8 cellular contexts compared by ENCODE assay signal in the genomic region with DNA sequence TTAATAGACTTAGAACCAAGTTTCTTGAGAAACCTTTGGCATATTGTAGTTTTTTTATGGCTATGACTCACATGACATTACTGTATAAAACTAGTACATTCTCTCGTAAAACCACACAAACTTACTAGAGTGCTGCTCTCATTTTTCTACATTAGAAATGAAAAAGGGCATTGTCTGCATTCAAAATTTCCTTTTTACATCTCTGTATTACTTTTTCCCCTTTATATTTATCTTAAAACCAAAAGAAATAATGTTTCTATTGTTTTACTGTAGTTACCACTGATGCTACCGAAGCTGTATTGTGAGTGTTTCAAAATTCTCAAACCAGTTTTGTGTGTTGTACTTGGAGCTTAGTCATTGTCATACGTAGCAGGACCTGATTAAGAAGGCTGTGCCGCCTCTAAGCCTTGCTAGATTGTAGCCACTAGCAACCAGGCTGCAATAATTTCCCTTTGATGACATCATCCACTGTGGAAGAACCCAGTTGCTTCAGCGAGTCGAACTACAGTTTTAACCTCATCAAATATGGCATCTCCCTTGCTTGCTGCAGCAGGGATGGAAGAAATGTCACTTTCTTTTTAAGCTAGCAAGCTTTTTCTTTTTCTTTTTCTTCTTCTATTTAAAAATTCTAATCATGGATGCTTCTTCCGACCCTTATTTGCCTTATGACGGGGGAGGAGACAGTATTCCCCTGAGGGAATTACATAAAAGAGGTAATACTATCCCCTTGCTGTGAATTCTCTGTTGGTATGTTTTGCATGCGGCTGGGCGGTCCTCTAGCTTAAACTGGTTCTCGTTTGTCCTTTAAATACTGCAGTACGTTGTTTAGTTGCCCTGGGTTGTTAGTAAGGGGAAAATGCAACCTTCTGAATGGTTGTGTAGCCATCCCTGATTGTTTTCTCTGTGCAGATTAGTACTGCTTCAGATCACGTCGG. TPM values are rescaled to one million over a fixed set of nuclear protein-coding genes. Genes with fewer than 3 reads are reported as not detected.
A peak's percentile ranks its signal among the peaks of the same experiment; 100 is the strongest.
DNase-seq lines count a peak whose midpoint lies in the region; ATAC-seq lines count a peak whose summit lies in the region.

No MANE protein-coding gene starts in this region.

- no peaks in the 10 kb centered on the region for H3K27me3 Mint-ChIP-seq in activated CD4-positive, alpha-beta T cell treated with anti-CD3 and anti-CD28 coated beads, Interleukin-2, amount 10 ng/mL, durations not matched to agents 24 days and 14 days

- no peaks in the 10 kb centered on the region for H3K9me3 Mint-ChIP-seq in activated CD4-positive, alpha-beta T cell treated with anti-CD3 and anti-CD28 coated beads, Interleukin-2, amount 10 ng/mL, durations not matched to agents 24 days and 14 days

- intact Hi-C loops in activated CD4-positive, alpha-beta T cell treated with anti-CD3 and anti-CD28 coated beads, Interleukin-2, amount 10 ng/mL, durations not matched to agents 24 days and 14 days (cut with micrococcal nuclease), result loop anchor here (1.0 to 2.0 kb wide), 4 partner anchors 38 to 366 kb away; a partner anchor contains a TSS

- H3K4me3 Mint-ChIP-seq in activated CD4-positive, alpha-beta T cell treated with anti-CD3 and anti-CD28 coated beads, Interleukin-2, amount 10 ng/mL, durations not matched to agents 24 days and 14 days, result peak overlapping the region; percentile 88

- DNase-seq in AG08396 (ENCODE audit: low spot score) (peak; percentile 90), NCI-H446 treated with DMSO at 0.1 percent for 48 hours (lab: John Stamatoyannopoulos, UW) (peak; percentile 90), dermis blood vessel endothelial cell (peak; percentile 99), left lobe of liver (ENCODE audit: low spot score) (no peak)
- DNase-seq in activated CD4-positive, alpha-beta T cell treated with anti-CD3 and anti-CD28 coated beads, Interleukin-2, amount 10 ng/mL, durations not matched to agents 24 days and 14 days, result peak; percentile 92
- DNase-seq in stimulated activated CD4-positive, alpha-beta T cell treated with anti-CD3 and anti-CD28 coated beads, Interleukin-2, amount 100 ng/mL, for 4 hours (ENCODE audit: low read depth), result peak; percentile 68

- H3K27ac Mint-ChIP-seq in activated CD4-positive, alpha-beta T cell treated with anti-CD3 and anti-CD28 coated beads, Interleukin-2, amount 10 ng/mL, durations not matched to agents 24 days and 14 days, result peak overlapping the region; percentile 96

- ATAC-seq in GM19023 (IDR thresholded peaks at IDR 0.05; ENCODE audit: unreplicated experiment), result peak; percentile 99
- ATAC-seq in HG03196 (IDR thresholded peaks at IDR 0.05; ENCODE audit: unreplicated experiment), result peak; percentile 96
- peak; percentile 90 for ATAC-seq in left lobe of liver

- H3K4me1 Mint-ChIP-seq in activated CD4-positive, alpha-beta T cell treated with anti-CD3 and anti-CD28 coated beads, Interleukin-2, amount 10 ng/mL, durations not matched to agents 24 days and 14 days, result peaks cover 16% of the 10 kb centered on the region

- H3K36me3 Mint-ChIP-seq in activated CD4-positive, alpha-beta T cell treated with anti-CD3 and anti-CD28 coated beads, Interleukin-2, amount 10 ng/mL, durations not matched to agents 24 days and 14 days (ENCODE audit: low read depth), result peaks cover 7% of the 10 kb centered on the region

RNA-seq across cellular contexts. Expression of a gene that starts 39.6 kb away (rescaled TPM):
- total RNA-seq in activated CD4-positive, alpha-beta T cell treated with anti-CD3 and anti-CD28 coated beads, Interleukin-2, amount 10 ng/mL, durations not matched to agents 24 days and 14 days, result 26.6 and 28.1 TPM in 2 replicates
- total RNA-seq in dermis blood vessel endothelial cell (91.6 and 130 TPM in 2 replicates), left lobe of liver (21.7 TPM)

RNA-seq across cellular contexts. Expression of a gene that starts 47.6 kb away (rescaled TPM):
- 8.6 and 11.1 TPM in 2 replicates for total RNA-seq in activated CD4-positive, alpha-beta T cell treated with anti-CD3 and anti-CD28 coated beads, Interleukin-2, amount 10 ng/mL, durations not matched to agents 24 days and 14 days
- total RNA-seq in dermis blood vessel endothelial cell, result 7.8 and 13.4 TPM in 2 replicates
- total RNA-seq in left lobe of liver, result 5.1 TPM
